Comparison of ENCODE assay signal across 1 cellular context in genomic region chr4:98204236-98204553, GRCh38.
TF ChIP-seq lines count a peak whose summit lies in the region.

No MANE protein-coding gene starts in this region.

TF ChIP-seq in GM12878, 131 proteins besides CTCF, POLR2A, EP300 and RAD21 (continued from another document):
- TF ChIP-seq, protein P1, sequence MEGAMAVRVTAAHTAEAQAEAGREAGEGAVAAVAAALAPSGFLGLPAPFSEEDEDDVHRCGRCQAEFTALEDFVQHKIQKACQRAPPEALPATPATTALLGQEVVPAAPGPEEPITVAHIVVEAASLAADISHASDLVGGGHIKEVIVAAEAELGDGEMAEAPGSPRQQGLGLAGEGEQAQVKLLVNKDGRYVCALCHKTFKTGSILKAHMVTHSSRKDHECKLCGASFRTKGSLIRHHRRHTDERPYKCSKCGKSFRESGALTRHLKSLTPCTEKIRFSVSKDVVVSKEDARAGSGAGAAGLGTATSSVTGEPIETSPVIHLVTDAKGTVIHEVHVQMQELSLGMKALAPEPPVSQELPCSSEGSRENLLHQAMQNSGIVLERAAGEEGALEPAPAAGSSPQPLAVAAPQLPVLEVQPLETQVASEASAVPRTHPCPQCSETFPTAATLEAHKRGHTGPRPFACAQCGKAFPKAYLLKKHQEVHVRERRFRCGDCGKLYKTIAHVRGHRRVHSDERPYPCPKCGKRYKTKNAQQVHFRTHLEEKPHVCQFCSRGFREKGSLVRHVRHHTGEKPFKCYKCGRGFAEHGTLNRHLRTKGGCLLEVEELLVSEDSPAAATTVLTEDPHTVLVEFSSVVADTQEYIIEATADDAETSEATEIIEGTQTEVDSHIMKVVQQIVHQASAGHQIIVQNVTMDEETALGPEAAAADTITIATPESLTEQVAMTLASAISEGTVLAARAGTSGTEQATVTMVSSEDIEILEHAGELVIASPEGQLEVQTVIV (IDR thresholded peaks at IDR 0.05; ENCODE audit: borderline replicate concordance, partially characterized antibody), result no peak
- no peak for TF ChIP-seq WRNIP1 (IDR thresholded peaks at IDR 0.05; ENCODE audit: borderline replicate concordance, low read depth, low read length)
- TF ChIP-seq POLR2AphosphoS2 (IDR thresholded peaks at IDR 0.05; ENCODE audit: low read depth, low read length), result no peak
- no peak for TF ChIP-seq JUND (IDR thresholded peaks at IDR 0.05; ENCODE audit: low read depth, low read length)
- no peak for TF ChIP-seq STAT3 (IDR thresholded peaks at IDR 0.05; ENCODE audit: low read depth, low read length)
- TF ChIP-seq ASH2L (IDR thresholded peaks at IDR 0.05; ENCODE audit: borderline replicate concordance, low read depth), result no peak
- TF ChIP-seq SKIL (IDR thresholded peaks at IDR 0.05; ENCODE audit: low read depth, poor library complexity, severe bottlenecking), result peak; percentile 60
- no peak for TF ChIP-seq HCFC1 (IDR thresholded peaks at IDR 0.05; ENCODE audit: low read length)
- TF ChIP-seq RCOR1 (conservative IDR thresholded peaks at IDR 0.05; ENCODE audit: low read depth, low read length), result no peak
- TF ChIP-seq KAT2A (conservative IDR thresholded peaks at IDR 0.05; ENCODE audit: control insufficient read depth, low read depth, low read length), result no peak
- no peak for TF ChIP-seq CBFB (IDR thresholded peaks at IDR 0.05; ENCODE audit: low read depth)
- no peak for TF ChIP-seq CREM (IDR thresholded peaks at IDR 0.05; ENCODE audit: low read depth)
- TF ChIP-seq CUX1 (IDR thresholded peaks at IDR 0.05; ENCODE audit: insufficient replicate concordance, low read depth, low read length), result peak; percentile 31
- no peak for TF ChIP-seq ATF7 (IDR thresholded peaks at IDR 0.05; ENCODE audit: low read depth)
- no peak for TF ChIP-seq ZNF24 (IDR thresholded peaks at IDR 0.05)
